Comparison of ENCODE assay signal across 1 cellular context in the genomic region with DNA sequence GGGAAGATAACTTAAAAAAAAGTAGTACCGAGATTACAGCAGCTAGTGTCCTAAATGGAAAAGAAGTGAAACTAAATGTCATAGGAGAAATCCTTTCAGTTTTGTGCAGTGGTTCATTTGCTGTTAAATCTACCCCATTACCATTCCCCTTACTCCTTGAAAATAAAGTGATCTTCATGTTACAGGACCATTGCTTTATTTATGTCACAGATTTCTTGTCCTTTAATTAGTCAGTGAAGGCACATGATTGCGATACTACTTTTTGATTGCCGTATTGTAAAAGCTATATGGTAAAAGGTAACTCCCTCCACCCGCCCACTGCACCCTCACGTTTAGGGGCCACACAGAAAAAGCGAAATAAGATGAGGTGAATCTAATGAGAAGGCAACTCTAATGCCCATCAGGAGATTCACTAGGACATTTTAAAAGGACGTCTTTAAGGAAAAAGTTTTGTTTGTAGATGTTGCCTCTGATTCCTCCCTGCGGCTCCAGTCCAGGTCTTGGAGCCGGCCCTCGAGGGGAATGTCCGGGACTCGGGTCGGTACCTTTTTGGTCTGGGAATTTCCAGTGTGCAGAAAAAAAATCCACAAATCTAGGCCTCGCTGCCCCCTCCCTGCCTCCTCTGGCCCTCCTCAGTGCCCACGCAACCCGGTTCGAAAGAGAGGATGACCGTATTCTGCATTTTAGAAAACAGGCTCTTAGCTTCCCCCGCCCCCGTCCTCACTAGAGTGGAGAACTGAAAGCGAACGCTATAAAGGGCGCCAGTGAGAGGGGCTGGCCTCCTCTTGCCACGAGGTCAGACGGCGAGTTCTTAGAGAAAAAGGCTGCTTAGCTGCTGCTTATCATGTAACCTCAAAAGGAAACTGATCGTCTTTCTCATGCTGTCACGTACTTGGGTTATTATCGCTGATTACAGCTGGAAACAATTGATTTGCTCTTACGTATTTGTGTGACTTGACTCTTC.
TF ChIP-seq lines count a peak whose summit lies in the region.

No MANE protein-coding gene starts in this region.

TF ChIP-seq in A549, 52 proteins besides CTCF, POLR2A, EP300 and RAD21 (continued from another document):
- TF ChIP-seq USF2 (IDR thresholded peaks at IDR 0.05) = no peak
- no peak for TF ChIP-seq ZNF302 (CRISPR knock-in tag; IDR thresholded peaks at IDR 0.05)
- TF ChIP-seq RFX5 (IDR thresholded peaks at IDR 0.05) = no peak
- peak; percentile 15; the same call in 2 of the 3 replicates for TF ChIP-seq SMC3 (IDR thresholded peaks at IDR 0.05)
- no peak for TF ChIP-seq TFCP2L1 (CRISPR knock-in tag; IDR thresholded peaks at IDR 0.05)
- TF ChIP-seq, protein P1, sequence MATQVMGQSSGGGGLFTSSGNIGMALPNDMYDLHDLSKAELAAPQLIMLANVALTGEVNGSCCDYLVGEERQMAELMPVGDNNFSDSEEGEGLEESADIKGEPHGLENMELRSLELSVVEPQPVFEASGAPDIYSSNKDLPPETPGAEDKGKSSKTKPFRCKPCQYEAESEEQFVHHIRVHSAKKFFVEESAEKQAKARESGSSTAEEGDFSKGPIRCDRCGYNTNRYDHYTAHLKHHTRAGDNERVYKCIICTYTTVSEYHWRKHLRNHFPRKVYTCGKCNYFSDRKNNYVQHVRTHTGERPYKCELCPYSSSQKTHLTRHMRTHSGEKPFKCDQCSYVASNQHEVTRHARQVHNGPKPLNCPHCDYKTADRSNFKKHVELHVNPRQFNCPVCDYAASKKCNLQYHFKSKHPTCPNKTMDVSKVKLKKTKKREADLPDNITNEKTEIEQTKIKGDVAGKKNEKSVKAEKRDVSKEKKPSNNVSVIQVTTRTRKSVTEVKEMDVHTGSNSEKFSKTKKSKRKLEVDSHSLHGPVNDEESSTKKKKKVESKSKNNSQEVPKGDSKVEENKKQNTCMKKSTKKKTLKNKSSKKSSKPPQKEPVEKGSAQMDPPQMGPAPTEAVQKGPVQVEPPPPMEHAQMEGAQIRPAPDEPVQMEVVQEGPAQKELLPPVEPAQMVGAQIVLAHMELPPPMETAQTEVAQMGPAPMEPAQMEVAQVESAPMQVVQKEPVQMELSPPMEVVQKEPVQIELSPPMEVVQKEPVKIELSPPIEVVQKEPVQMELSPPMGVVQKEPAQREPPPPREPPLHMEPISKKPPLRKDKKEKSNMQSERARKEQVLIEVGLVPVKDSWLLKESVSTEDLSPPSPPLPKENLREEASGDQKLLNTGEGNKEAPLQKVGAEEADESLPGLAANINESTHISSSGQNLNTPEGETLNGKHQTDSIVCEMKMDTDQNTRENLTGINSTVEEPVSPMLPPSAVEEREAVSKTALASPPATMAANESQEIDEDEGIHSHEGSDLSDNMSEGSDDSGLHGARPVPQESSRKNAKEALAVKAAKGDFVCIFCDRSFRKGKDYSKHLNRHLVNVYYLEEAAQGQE (IDR thresholded peaks at IDR 0.05) = no peak; the same call in 1 of the 2 replicates
- TF ChIP-seq CHD4 (IDR thresholded peaks at IDR 0.05; ENCODE audit: borderline replicate concordance) = no peak
- TF ChIP-seq, protein P2, sequence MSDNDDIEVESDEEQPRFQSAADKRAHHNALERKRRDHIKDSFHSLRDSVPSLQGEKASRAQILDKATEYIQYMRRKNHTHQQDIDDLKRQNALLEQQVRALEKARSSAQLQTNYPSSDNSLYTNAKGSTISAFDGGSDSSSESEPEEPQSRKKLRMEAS (IDR thresholded peaks at IDR 0.05) = peak; percentile 85
- no peak for TF ChIP-seq CHD2 (IDR thresholded peaks at IDR 0.05; ENCODE audit: low read length, partially characterized antibody)
- no peak for TF ChIP-seq RARB (CRISPR knock-in tag; IDR thresholded peaks at IDR 0.05)
- peak; percentile 66; the same call in 1 of the 2 replicates for TF ChIP-seq MYC (IDR thresholded peaks at IDR 0.05; ENCODE audit: borderline replicate concordance, low read length)
- no peak for TF ChIP-seq CBX2 (IDR thresholded peaks at IDR 0.05; ENCODE audit: borderline replicate concordance, low read depth)
- no peak for TF ChIP-seq HDAC2 (IDR thresholded peaks at IDR 0.05)
- TF ChIP-seq, protein P3, sequence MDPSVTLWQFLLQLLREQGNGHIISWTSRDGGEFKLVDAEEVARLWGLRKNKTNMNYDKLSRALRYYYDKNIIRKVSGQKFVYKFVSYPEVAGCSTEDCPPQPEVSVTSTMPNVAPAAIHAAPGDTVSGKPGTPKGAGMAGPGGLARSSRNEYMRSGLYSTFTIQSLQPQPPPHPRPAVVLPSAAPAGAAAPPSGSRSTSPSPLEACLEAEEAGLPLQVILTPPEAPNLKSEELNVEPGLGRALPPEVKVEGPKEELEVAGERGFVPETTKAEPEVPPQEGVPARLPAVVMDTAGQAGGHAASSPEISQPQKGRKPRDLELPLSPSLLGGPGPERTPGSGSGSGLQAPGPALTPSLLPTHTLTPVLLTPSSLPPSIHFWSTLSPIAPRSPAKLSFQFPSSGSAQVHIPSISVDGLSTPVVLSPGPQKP (IDR thresholded peaks at IDR 0.05; ENCODE audit: low read depth, low read length) = no peak
- TF ChIP-seq PHF8 (IDR thresholded peaks at IDR 0.05; ENCODE audit: borderline replicate concordance, low read depth) = peak; percentile 60; the same call in 1 of the 2 replicates
- TF ChIP-seq ESRRA (IDR thresholded peaks at IDR 0.05; ENCODE audit: borderline replicate concordance, low read length) = no peak
- peak in 1 of 2 experiments; percentile 52; a peak in 1 of 5 replicates for TF ChIP-seq JUN (IDR thresholded peaks at IDR 0.05)
- TF ChIP-seq NR3C1 (IDR thresholded peaks at IDR 0.05) = no peak
